Comparison of ENCODE assay signal across 12 cellular contexts in the genomic region with DNA sequence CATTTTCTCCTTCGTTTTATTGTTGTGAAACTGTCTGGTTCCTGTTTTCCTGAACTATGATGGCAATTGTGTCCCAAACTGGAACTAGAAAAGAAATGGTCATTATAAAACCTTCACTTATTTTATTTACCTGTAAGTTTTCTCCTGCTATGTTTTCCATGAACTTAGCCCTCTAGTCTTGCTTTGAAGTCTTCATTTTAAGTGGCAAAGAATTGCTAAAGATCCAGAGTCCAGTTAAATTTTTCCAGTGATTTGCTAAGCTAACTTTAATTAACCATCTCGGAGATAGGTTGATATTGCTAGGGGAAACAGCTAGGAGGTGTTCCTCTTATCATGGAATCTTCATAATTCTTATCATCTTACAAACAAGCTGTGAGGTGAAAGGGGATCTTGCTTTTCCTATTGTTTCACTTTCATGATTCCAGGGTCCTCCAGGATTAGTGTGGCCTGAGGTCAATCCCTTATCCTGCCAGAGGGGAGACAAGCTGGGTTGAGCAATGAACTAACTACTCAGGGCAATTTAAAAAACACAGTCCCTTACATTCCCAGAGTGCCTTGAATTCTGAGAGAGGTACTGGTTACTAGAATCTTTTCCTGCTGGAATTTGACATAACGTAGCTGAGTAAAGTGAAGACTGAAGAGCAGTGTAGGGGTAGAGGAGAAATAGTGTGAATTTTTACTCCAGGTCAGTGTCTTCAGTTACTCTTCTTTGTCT.
DNase-seq lines count a peak whose midpoint lies in the region; ATAC-seq and TF ChIP-seq lines count a peak whose summit lies in the region.
"Had no signal": no experiment of that assay in that cellular context is flagged by ENCODE, and none has a peak within 500 bp of the region (broad histone marks: within the 10 kb centered on the region; RNA-seq: fewer than 3 reads in every experiment).

No MANE protein-coding gene starts in this region.

- H3K36me3 ChIP-seq in HUES6 (ENCODE audit: control insufficient read depth, insufficient read depth, low read length): no peaks in the 10 kb centered on the region
- H3K36me3 ChIP-seq in liver (ENCODE audit: control insufficient read depth in 4 of 4, insufficient read depth in 3 of 4, low read depth in 1 of 4, low read length in 3 of 4): no peaks in the 10 kb centered on the region
- no peaks in the 10 kb centered on the region for H3K36me3 ChIP-seq in transverse colon

- no peaks in the 10 kb centered on the region for H3K27me3 ChIP-seq in HUES6 (ENCODE audit: control insufficient read depth, insufficient read depth, low read length)
- H3K27me3 ChIP-seq in liver (ENCODE audit: control insufficient read depth in 4 of 4, insufficient read depth in 4 of 4, low read length in 3 of 4): no peaks in the 10 kb centered on the region
- H3K27me3 ChIP-seq in transverse colon: no peaks in the 10 kb centered on the region

- peak in 1 of 2 donors; percentile 46 for TF ChIP-seq RAD21 in liver (IDR thresholded peaks at IDR 0.05)

- H3K4me3 ChIP-seq in HUES6 (ENCODE audit: low read depth, low read length): no peak overlapping the region
- peak overlapping the region in 1 of 3 donors; percentile 19 for H3K4me3 ChIP-seq in liver (ENCODE audit: low read depth in 1 of 3, low read length in 3 of 3)
- no peak overlapping the region for H3K4me3 ChIP-seq in transverse colon

- no peak for ATAC-seq in HG03457 (IDR thresholded peaks at IDR 0.05; ENCODE audit: unreplicated experiment)
- no peak for ATAC-seq in HG03460 (IDR thresholded peaks at IDR 0.05; ENCODE audit: unreplicated experiment)
- ATAC-seq: stimulated activated naive CD8-positive, alpha-beta T cell treated with anti-CD3 and anti-CD28 coated beads, Interleukin-15, Interleukin-2, amounts not matched to agents 100 U/mL and 50 U/mL, for 24 hours; T-helper 17 cell had no signal

- no peak for TF ChIP-seq EP300 in transverse colon (IDR thresholded peaks at IDR 0.05; ENCODE audit: low read depth)

- intact Hi-C loops in transverse colon (cut with DNase I; ENCODE audit: low total_unique reads): no loop called here

- peak; percentile 37 for DNase-seq in dermis blood vessel endothelial cell
- DNase-seq in transverse colon: no peak
- no peak for DNase-seq in stimulated activated CD8-positive, alpha-beta memory T cell treated with anti-CD3 and anti-CD28 coated beads, Interleukin-4, amount 100 ng/mL, for 48 hours
- DNase-seq: activated CD8-positive, alpha-beta memory T cell treated with anti-CD3 and anti-CD28 coated beads, Interleukin-2, amount 50 U/mL, for 48 hours; cerebellar nuclear complex; NCI-H524 treated with DMSO at 0.1 percent for 48 hours; stimulated activated naive CD8-positive, alpha-beta T cell treated with anti-CD3 and anti-CD28 coated beads, Interleukin-15, Interleukin-2, amounts not matched to agents 100 U/mL and 50 U/mL, for 24 hours; T-helper 17 cell had no signal

- H3K9me3 ChIP-seq in HUES6 (ENCODE audit: control insufficient read depth, insufficient read depth, low read depth, low read length) (no peaks in the 10 kb centered on the region), liver (ENCODE audit: control insufficient read depth in 4 of 4, low read length in 3 of 4) (no peaks in the 10 kb centered on the region), transverse colon (no peaks in the 10 kb centered on the region)

- in situ Hi-C loops in transverse colon (cut with MboI; ENCODE audit: low pct_ligation_motif_present in 1 of 4, low pct_unique_long_range_greater_than_20kb in 1 of 4, low sequenced_read_pairs in 3 of 4): no loop called here

- no peak for TF ChIP-seq POLR2A in transverse colon (IDR thresholded peaks at IDR 0.05)

- peak overlapping the region; percentile 63 for H3K27ac ChIP-seq in HUES6 (ENCODE audit: low read depth, low read length)
- peak overlapping the region; percentile 84 to 87 for H3K27ac ChIP-seq in liver (ENCODE audit: low read depth in 1 of 2, low read length in 2 of 2)
- peak overlapping the region; percentile 8 to 26 (median 17) for H3K27ac ChIP-seq in transverse colon

- H3K4me1 ChIP-seq in HUES6 (ENCODE audit: control insufficient read depth, insufficient read depth, low read length) (peaks cover 54% of the 10 kb centered on the region), liver (ENCODE audit: control insufficient read depth in 4 of 4, insufficient read depth in 4 of 4, low read length in 3 of 4) (peaks cover 5 to 51% (median 27%) of the 10 kb centered on the region in 4 donors), transverse colon (peaks cover 7 to 42% (median 13%) of the 10 kb centered on the region in 4 donors)

- peak; percentile 17 for TF ChIP-seq CTCF in liver (IDR thresholded peaks at IDR 0.05; ENCODE audit: low read depth, low read length, missing input control)
- TF ChIP-seq CTCF in transverse colon (IDR thresholded peaks at IDR 0.05): no peak

- no peak overlapping the region for H3K9ac ChIP-seq in HUES6 (ENCODE audit: low read length)
- peak overlapping the region; percentile 72 to 83 for H3K9ac ChIP-seq in liver (ENCODE audit: low read depth in 1 of 2, low read length in 2 of 2)

- 26% methylated on average over 3 of the region's 3 CpGs for WGBS in liver
- WGBS in transverse colon (ENCODE audit: low coverage in 1 of 2), 2 donors: 53 to 62% methylated on average over 3 of the region's 3 CpGs

TF ChIP-seq in liver, 16 proteins besides CTCF, POLR2A, EP300 and RAD21:
- TF ChIP-seq, protein P1, sequence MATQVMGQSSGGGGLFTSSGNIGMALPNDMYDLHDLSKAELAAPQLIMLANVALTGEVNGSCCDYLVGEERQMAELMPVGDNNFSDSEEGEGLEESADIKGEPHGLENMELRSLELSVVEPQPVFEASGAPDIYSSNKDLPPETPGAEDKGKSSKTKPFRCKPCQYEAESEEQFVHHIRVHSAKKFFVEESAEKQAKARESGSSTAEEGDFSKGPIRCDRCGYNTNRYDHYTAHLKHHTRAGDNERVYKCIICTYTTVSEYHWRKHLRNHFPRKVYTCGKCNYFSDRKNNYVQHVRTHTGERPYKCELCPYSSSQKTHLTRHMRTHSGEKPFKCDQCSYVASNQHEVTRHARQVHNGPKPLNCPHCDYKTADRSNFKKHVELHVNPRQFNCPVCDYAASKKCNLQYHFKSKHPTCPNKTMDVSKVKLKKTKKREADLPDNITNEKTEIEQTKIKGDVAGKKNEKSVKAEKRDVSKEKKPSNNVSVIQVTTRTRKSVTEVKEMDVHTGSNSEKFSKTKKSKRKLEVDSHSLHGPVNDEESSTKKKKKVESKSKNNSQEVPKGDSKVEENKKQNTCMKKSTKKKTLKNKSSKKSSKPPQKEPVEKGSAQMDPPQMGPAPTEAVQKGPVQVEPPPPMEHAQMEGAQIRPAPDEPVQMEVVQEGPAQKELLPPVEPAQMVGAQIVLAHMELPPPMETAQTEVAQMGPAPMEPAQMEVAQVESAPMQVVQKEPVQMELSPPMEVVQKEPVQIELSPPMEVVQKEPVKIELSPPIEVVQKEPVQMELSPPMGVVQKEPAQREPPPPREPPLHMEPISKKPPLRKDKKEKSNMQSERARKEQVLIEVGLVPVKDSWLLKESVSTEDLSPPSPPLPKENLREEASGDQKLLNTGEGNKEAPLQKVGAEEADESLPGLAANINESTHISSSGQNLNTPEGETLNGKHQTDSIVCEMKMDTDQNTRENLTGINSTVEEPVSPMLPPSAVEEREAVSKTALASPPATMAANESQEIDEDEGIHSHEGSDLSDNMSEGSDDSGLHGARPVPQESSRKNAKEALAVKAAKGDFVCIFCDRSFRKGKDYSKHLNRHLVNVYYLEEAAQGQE (IDR thresholded peaks at IDR 0.05): no peak
- TF ChIP-seq, protein P2, sequence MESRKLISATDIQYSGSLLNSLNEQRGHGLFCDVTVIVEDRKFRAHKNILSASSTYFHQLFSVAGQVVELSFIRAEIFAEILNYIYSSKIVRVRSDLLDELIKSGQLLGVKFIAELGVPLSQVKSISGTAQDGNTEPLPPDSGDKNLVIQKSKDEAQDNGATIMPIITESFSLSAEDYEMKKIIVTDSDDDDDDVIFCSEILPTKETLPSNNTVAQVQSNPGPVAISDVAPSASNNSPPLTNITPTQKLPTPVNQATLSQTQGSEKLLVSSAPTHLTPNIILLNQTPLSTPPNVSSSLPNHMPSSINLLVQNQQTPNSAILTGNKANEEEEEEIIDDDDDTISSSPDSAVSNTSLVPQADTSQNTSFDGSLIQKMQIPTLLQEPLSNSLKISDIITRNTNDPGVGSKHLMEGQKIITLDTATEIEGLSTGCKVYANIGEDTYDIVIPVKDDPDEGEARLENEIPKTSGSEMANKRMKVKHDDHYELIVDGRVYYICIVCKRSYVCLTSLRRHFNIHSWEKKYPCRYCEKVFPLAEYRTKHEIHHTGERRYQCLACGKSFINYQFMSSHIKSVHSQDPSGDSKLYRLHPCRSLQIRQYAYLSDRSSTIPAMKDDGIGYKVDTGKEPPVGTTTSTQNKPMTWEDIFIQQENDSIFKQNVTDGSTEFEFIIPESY (IDR thresholded peaks at IDR 0.05): peak; percentile 9
- no peak for TF ChIP-seq HNF4G (IDR thresholded peaks at IDR 0.05)
- peak; percentile 32 for TF ChIP-seq YY1 (IDR thresholded peaks at IDR 0.05)
- TF ChIP-seq NR2F2 (IDR thresholded peaks at IDR 0.05): peak; percentile 24
- peak; percentile 25 for TF ChIP-seq SP1 (IDR thresholded peaks at IDR 0.05)
- no peak for TF ChIP-seq JUND (IDR thresholded peaks at IDR 0.05)
- peak in 1 of 2 donors; percentile 67 for TF ChIP-seq HNF4A (conservative IDR thresholded peaks at IDR 0.05)
- TF ChIP-seq RXRA (IDR thresholded peaks at IDR 0.05): peak; percentile 45 to 63

Comparison
In these comparisons a context has a peak if more than half of its experiments do, and no peak if none do; other contexts are left out.
1. H3K27ac ChIP-seq: peak in every context shown above with its lines; median percentile 86 in liver; 63 in HUES6; 17 in transverse colon.